In genomic region chr7:44583145-44583544, GRCh38 we compare ENCODE assay signal across 8 cellular contexts. TPM values are rescaled to one million over a fixed set of nuclear protein-coding genes. Genes with fewer than 3 reads are reported as not detected.
A peak's percentile ranks its signal among the peaks of the same experiment; 100 is the strongest.
DNase-seq lines count a peak whose midpoint lies in the region; ATAC-seq, FAIRE-seq and TF ChIP-seq lines count a peak whose summit lies in the region.

No MANE protein-coding gene starts in this region.

- peaks cover 22% of the 10 kb centered on the region for H3K36me3 Mint-ChIP-seq in T-helper 2 cell treated with Interferon-gamma antibody and Interleukin-4, amounts not matched to agents 5 μg/mL and 100 μg/mL, for 36 hours (ENCODE audit: low read depth)

- peak overlapping the region; percentile 89 for H3K27ac Mint-ChIP-seq in T-helper 2 cell treated with Interferon-gamma antibody and Interleukin-4, amounts not matched to agents 5 μg/mL and 100 μg/mL, for 36 hours

- peak overlapping the region; percentile 93 for H3K4me3 Mint-ChIP-seq in T-helper 2 cell treated with Interferon-gamma antibody and Interleukin-4, amounts not matched to agents 5 μg/mL and 100 μg/mL, for 36 hours

- H3K9me3 Mint-ChIP-seq in T-helper 2 cell treated with Interferon-gamma antibody and Interleukin-4, amounts not matched to agents 5 μg/mL and 100 μg/mL, for 36 hours = no peaks in the 10 kb centered on the region

- H3K36me3 ChIP-seq in adipocyte (ENCODE audit: control insufficient read depth, insufficient read depth, low read length, severe bottlenecking) (peaks cover 19% of the 10 kb centered on the region), keratinocyte (ENCODE audit: control insufficient read depth in 2 of 2, extremely low read depth in 1 of 2, insufficient read depth in 2 of 2, low read length in 2 of 2) (peaks cover 8 to 11% of the 10 kb centered on the region in 2 experiments), subcutaneous abdominal adipose tissue (ENCODE audit: control insufficient read depth in 5 of 5, insufficient read depth in 5 of 5, low read length in 5 of 5) (peaks cover 5 to 22% (median 18%) of the 10 kb centered on the region in 5 donors)

- peak overlapping the region; percentile 85 for H3K4me2 ChIP-seq in keratinocyte (ENCODE audit: control insufficient read depth, extremely low read depth, insufficient read depth, low read depth, low read length)

- DNase-seq in T-helper 2 cell treated with Interferon-gamma antibody and Interleukin-4, amounts not matched to agents 5 μg/mL and 100 μg/mL, for 36 hours (ENCODE audit: low spot score) = no peak
- DNase-seq in T-helper 2 cell (no peak), adipocyte (ENCODE audit: low read depth) (no peak), keratinocyte (ENCODE audit: low read depth, low spot score) (no peak), NCI-H69 (lab: John Stamatoyannopoulos, UW) (no peak)
- no peak for DNase-seq in central memory CD4-positive, alpha-beta T cell

- H3K79me2 ChIP-seq in keratinocyte (ENCODE audit: control insufficient read depth, insufficient read depth, low read length) = peaks cover 30% of the 10 kb centered on the region

- peaks cover 23% of the 10 kb centered on the region for H3K4me1 Mint-ChIP-seq in T-helper 2 cell treated with Interferon-gamma antibody and Interleukin-4, amounts not matched to agents 5 μg/mL and 100 μg/mL, for 36 hours (ENCODE audit: low read depth)

- no peaks in the 10 kb centered on the region for H4K20me1 ChIP-seq in keratinocyte (ENCODE audit: control insufficient read depth, extremely low read depth, insufficient read depth, low read length)

- no peaks in the 10 kb centered on the region for H3K9me1 ChIP-seq in keratinocyte (ENCODE audit: control insufficient read depth, extremely low read depth, insufficient read depth, low read length)

- peak overlapping the region; percentile 95 for H3K4me3 ChIP-seq in adipocyte (ENCODE audit: low read length)
- H3K4me3 ChIP-seq in keratinocyte (ENCODE audit: control insufficient read depth in 2 of 3, extremely low read depth in 1 of 3, insufficient read depth in 2 of 3, low read depth in 1 of 3, low read length in 3 of 3) = peak overlapping the region; percentile 90 to 94 (median 91)
- peak overlapping the region; percentile 70 to 94 (median 85) for H3K4me3 ChIP-seq in subcutaneous abdominal adipose tissue (ENCODE audit: low read depth in 1 of 5, low read length in 5 of 5)

- H3K9me3 ChIP-seq in adipocyte (ENCODE audit: control insufficient read depth, low read length) (no peaks in the 10 kb centered on the region), keratinocyte (ENCODE audit: control insufficient read depth, low read depth, low read length) (no peaks in the 10 kb centered on the region), subcutaneous abdominal adipose tissue (ENCODE audit: control insufficient read depth in 5 of 5, low read length in 5 of 5) (no peaks in the 10 kb centered on the region)

- peaks cover 8% of the 10 kb centered on the region for H3K27me3 Mint-ChIP-seq in T-helper 2 cell treated with Interferon-gamma antibody and Interleukin-4, amounts not matched to agents 5 μg/mL and 100 μg/mL, for 36 hours (ENCODE audit: low read depth)

- H2AFZ ChIP-seq in keratinocyte (ENCODE audit: control insufficient read depth, low read length) = peak overlapping the region; percentile 98

- no peak for FAIRE-seq in keratinocyte (lab: Jason Lieb, UNC)

- H3K27me3 ChIP-seq in adipocyte (replicated peaks; ENCODE audit: control insufficient read depth, insufficient read depth, low read length) (no peaks in the 10 kb centered on the region), keratinocyte (ENCODE audit: control insufficient read depth, extremely low read depth, insufficient read depth, low read length) (no peaks in the 10 kb centered on the region), subcutaneous abdominal adipose tissue (ENCODE audit: control insufficient read depth in 5 of 5, insufficient read depth in 4 of 5, low read length in 5 of 5) (no peaks in the 10 kb centered on the region)

- no peak for ATAC-seq in GM18861 (IDR thresholded peaks at IDR 0.05; ENCODE audit: unreplicated experiment)

- dilution Hi-C loops in keratinocyte (cut with MboI; ENCODE audit: extremely low pct_ligation_motif_present, low sequenced_read_pairs) = no loop called here

- peak overlapping the region; percentile 96 for H3K27ac ChIP-seq in keratinocyte (ENCODE audit: control insufficient read depth, insufficient read depth, low read length)
- H3K27ac ChIP-seq in subcutaneous abdominal adipose tissue (ENCODE audit: low read depth, low read length) = peak overlapping the region; percentile 97

- TF ChIP-seq CTCF in keratinocyte (optimal IDR thresholded peaks at IDR 0.05 in 1 of 3, IDR thresholded peaks at IDR 0.05 in 1 of 3, conservative IDR thresholded peaks at IDR 0.05 in 1 of 3; ENCODE audit: extremely low read depth in 1 of 3, insufficient read depth in 2 of 3, low read length in 3 of 3) = no peak

- H3K9ac ChIP-seq in adipocyte (ENCODE audit: low read length) (peak overlapping the region; percentile 96), keratinocyte (ENCODE audit: control insufficient read depth, extremely low read depth, insufficient read depth, low read length) (peak overlapping the region; percentile 95), subcutaneous abdominal adipose tissue (ENCODE audit: low read length in 5 of 5) (peak overlapping the region in 4 of 5 donors; percentile 92 to 98 (median 96))

- H3K4me1 ChIP-seq in adipocyte (ENCODE audit: control insufficient read depth, insufficient read depth, low read length) (peaks cover 13% of the 10 kb centered on the region), keratinocyte (ENCODE audit: control insufficient read depth, extremely low read depth, insufficient read depth, low read length) (peaks cover 17% of the 10 kb centered on the region), subcutaneous abdominal adipose tissue (ENCODE audit: control insufficient read depth in 5 of 5, insufficient read depth in 5 of 5, low read length in 5 of 5) (peaks cover 4 to 23% (median 22%) of the 10 kb centered on the region in 5 donors)

RNA-seq across cellular contexts. Expression of gene TMED4, which starts 1.1 kb away (rescaled TPM):
- polyA plus RNA-seq in keratinocyte = 45.8 to 52.0 TPM (median 47.6 TPM) in 3 replicates
- polyA plus RNA-seq in keratinocyte (2011; ENCODE audit: low read depth) = 14.9 TPM
- polyA plus RNA-seq in keratinocyte (2011; cell fraction: cytosol; rRNA removed) = 26.9 and 30.9 TPM in 2 replicates
- 96.2 and 102 TPM in 2 replicates for polyA plus RNA-seq in keratinocyte (2011; cell fraction: nucleus; rRNA removed)
- 29.1 and 43.1 TPM in 2 replicates for polyA plus RNA-seq in keratinocyte (2012; ENCODE audit: low replicate concordance)
- polyA minus RNA-seq in keratinocyte = 41.7 to 49.6 TPM (median 43.4 TPM) in 3 replicates
- 69.8 TPM for polyA minus RNA-seq in keratinocyte (2011; cell fraction: cytosol; rRNA and poly(A)+ RNA removed)
- polyA minus RNA-seq in keratinocyte (2011; cell fraction: nucleus; rRNA and poly(A)+ RNA removed) = 38.5 and 48.6 TPM in 2 replicates

RNA-seq across cellular contexts. Expression of gene DDX56, which starts 9.4 kb away (rescaled TPM):
- 79.9 to 95.6 TPM (median 81.6 TPM) in 3 replicates for polyA plus RNA-seq in keratinocyte
- polyA plus RNA-seq in keratinocyte (2011; ENCODE audit: low read depth) = 35.3 TPM
- 55.7 and 62.8 TPM in 2 replicates for polyA plus RNA-seq in keratinocyte (2011; cell fraction: cytosol; rRNA removed)
- 162 and 178 TPM in 2 replicates for polyA plus RNA-seq in keratinocyte (2011; cell fraction: nucleus; rRNA removed)
- 71.2 and 71.6 TPM in 2 replicates for polyA plus RNA-seq in keratinocyte (2012; ENCODE audit: low replicate concordance)
- 71.9 to 122 TPM (median 76.6 TPM) in 3 replicates for polyA minus RNA-seq in keratinocyte
- 36.3 TPM for polyA minus RNA-seq in keratinocyte (2011; cell fraction: cytosol; rRNA and poly(A)+ RNA removed)
- 50.8 and 65.9 TPM in 2 replicates for polyA minus RNA-seq in keratinocyte (2011; cell fraction: nucleus; rRNA and poly(A)+ RNA removed)

RNA-seq across cellular contexts. Expression of gene OGDH, which starts 23.3 kb away (rescaled TPM):
- polyA plus RNA-seq in keratinocyte = 34.4 to 79.9 TPM (median 46.4 TPM) in 3 replicates
- 37.6 TPM for polyA plus RNA-seq in keratinocyte (2011; ENCODE audit: low read depth)
- 53.1 and 67.3 TPM in 2 replicates for polyA plus RNA-seq in keratinocyte (2011; cell fraction: cytosol; rRNA removed)
- polyA plus RNA-seq in keratinocyte (2011; cell fraction: nucleus; rRNA removed) = 137 and 149 TPM in 2 replicates
- 74.3 and 78.0 TPM in 2 replicates for polyA plus RNA-seq in keratinocyte (2012; ENCODE audit: low replicate concordance)
- polyA minus RNA-seq in keratinocyte = 119 to 232 TPM (median 133 TPM) in 3 replicates
- 96.3 TPM for polyA minus RNA-seq in keratinocyte (2011; cell fraction: cytosol; rRNA and poly(A)+ RNA removed)
- polyA minus RNA-seq in keratinocyte (2011; cell fraction: nucleus; rRNA and poly(A)+ RNA removed) = 138 and 184 TPM in 2 replicates

RNA-seq across cellular contexts. Expression of gene NPC1L1, which starts 42.0 kb away (rescaled TPM):
- polyA plus RNA-seq in keratinocyte = 0.01 to 0.03 TPM in 2 of 3 replicates, not detected in the other
- 0.16 TPM for polyA plus RNA-seq in keratinocyte (2011; ENCODE audit: low read depth)
- 0.02 TPM in 1 of 2 replicates, not detected in the other for polyA plus RNA-seq in keratinocyte (2011; cell fraction: cytosol; rRNA removed)
- polyA plus RNA-seq in keratinocyte (2011; cell fraction: nucleus; rRNA removed) = 0.03 TPM in 1 of 2 replicates, not detected in the other
- 0.02 and 0.37 TPM in 2 replicates for polyA plus RNA-seq in keratinocyte (2012; ENCODE audit: low replicate concordance)
- not detected in 3 replicates for polyA minus RNA-seq in keratinocyte
- not detected for polyA minus RNA-seq in keratinocyte (2011; cell fraction: cytosol; rRNA and poly(A)+ RNA removed)
- polyA minus RNA-seq in keratinocyte (2011; cell fraction: nucleus; rRNA and poly(A)+ RNA removed) = not detected in 2 replicates
